1 cellular context compared by ENCODE assay signal in the genomic region with DNA sequence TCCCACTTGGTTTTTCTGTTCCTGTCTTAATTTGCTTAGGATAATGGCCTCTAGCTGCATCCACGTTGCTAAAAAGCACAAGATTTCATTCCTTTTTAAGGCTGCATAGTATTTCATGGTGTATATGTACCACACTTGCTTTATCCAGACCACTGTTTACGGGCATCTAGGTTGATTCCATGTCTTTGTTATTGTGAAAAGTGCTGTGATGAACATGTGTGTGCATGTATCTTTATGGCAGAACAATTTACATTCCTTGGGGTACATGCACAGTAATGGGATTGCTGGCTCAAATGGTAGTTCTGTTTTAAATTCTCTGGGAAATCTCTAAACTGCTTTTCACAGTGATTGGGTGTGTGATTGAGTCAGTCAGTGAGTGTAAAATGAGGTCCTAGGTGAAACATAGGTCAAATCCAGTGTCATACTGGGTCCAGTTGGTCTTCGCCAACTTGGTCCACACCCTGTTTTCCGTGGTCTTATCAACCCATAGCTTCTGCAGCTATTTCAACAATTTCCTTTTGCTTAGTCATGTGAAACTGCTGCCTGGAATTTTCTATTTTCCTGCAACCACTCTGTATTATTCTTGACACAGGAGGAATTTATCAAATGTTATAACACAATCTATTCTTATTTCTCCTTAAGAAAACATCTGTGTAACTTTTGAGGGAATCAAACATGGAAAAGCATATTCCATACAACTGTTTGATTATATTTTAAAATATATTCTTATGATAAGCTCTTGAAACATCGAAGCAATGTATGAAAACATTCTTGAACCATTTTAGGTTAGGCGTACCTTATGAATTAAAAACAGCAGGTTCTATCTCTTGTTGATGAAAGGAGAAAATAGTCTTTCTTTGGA.
TF ChIP-seq lines count a peak whose summit lies in the region.

No MANE protein-coding gene starts in this region.

TF ChIP-seq in K562, 482 proteins besides CTCF, POLR2A, EP300 and RAD21 (continued from another document and continues in another):
- TF ChIP-seq FOXO4 (CRISPR knock-in tag; IDR thresholded peaks at IDR 0.05) (no peak), SAFB (IDR thresholded peaks at IDR 0.05; ENCODE audit: borderline replicate concordance, low read depth, low read length) (no peak), ZKSCAN1 (IDR thresholded peaks at IDR 0.05; ENCODE audit: low read depth, low read length) (no peak), EP400 (IDR thresholded peaks at IDR 0.05) (0 out of 2 replicates have a peak, but pooled peaks have one; percentile 43), KAT8 (IDR thresholded peaks at IDR 0.05; ENCODE audit: low read depth) (no peak), NCOR1 (IDR thresholded peaks at IDR 0.05) (peak; percentile 91), HMG20A (CRISPR knock-in tag; conservative IDR thresholded peaks at IDR 0.05) (peak; percentile 67; the same call in 1 of the 2 replicates), PHB (CRISPR knock-in tag; IDR thresholded peaks at IDR 0.05) (no peak), MCM5 (IDR thresholded peaks at IDR 0.05; ENCODE audit: low read depth) (no peak), ZNF143 (CRISPR knock-in tag; IDR thresholded peaks at IDR 0.05) (no peak), RNF2 (IDR thresholded peaks at IDR 0.05) (peak; percentile 94), BRD4 (IDR thresholded peaks at IDR 0.05) (no peak), KDM5B (IDR thresholded peaks at IDR 0.05; ENCODE audit: insufficient replicate concordance, low read depth, low read length) (no peak), STAT5A (IDR thresholded peaks at IDR 0.05; ENCODE audit: borderline replicate concordance, low read length) (peak; percentile 76; the same call in 1 of the 2 replicates), HCFC1 (IDR thresholded peaks at IDR 0.05; ENCODE audit: low read depth, low read length) (no peak), ZNF707 (CRISPR knock-in tag; conservative IDR thresholded peaks at IDR 0.05) (no peak), GTF2F1 (IDR thresholded peaks at IDR 0.05; ENCODE audit: low read depth, low read length) (no peak), CTBP1 (IDR thresholded peaks at IDR 0.05; ENCODE audit: borderline replicate concordance) (peak; percentile 82; the same call in 1 of the 2 replicates), ZNF41 (CRISPR knock-in tag; conservative IDR thresholded peaks at IDR 0.05) (no peak), ZNF23 (CRISPR knock-in tag; IDR thresholded peaks at IDR 0.05) (no peak), DNMT1 (IDR thresholded peaks at IDR 0.05) (no peak), ETS2 (tag; IDR thresholded peaks at IDR 0.05; ENCODE audit: borderline replicate concordance, poor library complexity, severe bottlenecking) (no peak), GATAD2B (IDR thresholded peaks at IDR 0.05; ENCODE audit: borderline replicate concordance) (peak; percentile 83; the same call in 1 of the 2 replicates), NFE2L1 (tag; IDR thresholded peaks at IDR 0.05; ENCODE audit: borderline replicate concordance, low read depth) (0 out of 2 replicates have a peak, but pooled peaks have one; percentile 60), GTF3C2 (IDR thresholded peaks at IDR 0.05; ENCODE audit: borderline replicate concordance, extremely low read depth, insufficient read length) (no peak), C11orf30 (IDR thresholded peaks at IDR 0.05; ENCODE audit: low read depth) (peak; percentile 96), ZNF583 (CRISPR knock-in tag; IDR thresholded peaks at IDR 0.05) (no peak), ZSCAN32 (CRISPR knock-in tag; IDR thresholded peaks at IDR 0.05) (no peak), NBN (IDR thresholded peaks at IDR 0.05; ENCODE audit: low read depth) (0 out of 2 replicates have a peak, but pooled peaks have one; percentile 64), ZKSCAN8 (CRISPR knock-in tag; IDR thresholded peaks at IDR 0.05) (peak; percentile 78), DLX4 (CRISPR knock-in tag; IDR thresholded peaks at IDR 0.05) (no peak), MAFG (tag; conservative IDR thresholded peaks at IDR 0.05) (peak; percentile 97)
- TF ChIP-seq, protein P1, sequence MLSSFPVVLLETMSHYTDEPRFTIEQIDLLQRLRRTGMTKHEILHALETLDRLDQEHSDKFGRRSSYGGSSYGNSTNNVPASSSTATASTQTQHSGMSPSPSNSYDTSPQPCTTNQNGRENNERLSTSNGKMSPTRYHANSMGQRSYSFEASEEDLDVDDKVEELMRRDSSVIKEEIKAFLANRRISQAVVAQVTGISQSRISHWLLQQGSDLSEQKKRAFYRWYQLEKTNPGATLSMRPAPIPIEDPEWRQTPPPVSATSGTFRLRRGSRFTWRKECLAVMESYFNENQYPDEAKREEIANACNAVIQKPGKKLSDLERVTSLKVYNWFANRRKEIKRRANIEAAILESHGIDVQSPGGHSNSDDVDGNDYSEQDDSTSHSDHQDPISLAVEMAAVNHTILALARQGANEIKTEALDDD (IDR thresholded peaks at IDR 0.05): peak; percentile 83
- TF ChIP-seq, protein P2, sequence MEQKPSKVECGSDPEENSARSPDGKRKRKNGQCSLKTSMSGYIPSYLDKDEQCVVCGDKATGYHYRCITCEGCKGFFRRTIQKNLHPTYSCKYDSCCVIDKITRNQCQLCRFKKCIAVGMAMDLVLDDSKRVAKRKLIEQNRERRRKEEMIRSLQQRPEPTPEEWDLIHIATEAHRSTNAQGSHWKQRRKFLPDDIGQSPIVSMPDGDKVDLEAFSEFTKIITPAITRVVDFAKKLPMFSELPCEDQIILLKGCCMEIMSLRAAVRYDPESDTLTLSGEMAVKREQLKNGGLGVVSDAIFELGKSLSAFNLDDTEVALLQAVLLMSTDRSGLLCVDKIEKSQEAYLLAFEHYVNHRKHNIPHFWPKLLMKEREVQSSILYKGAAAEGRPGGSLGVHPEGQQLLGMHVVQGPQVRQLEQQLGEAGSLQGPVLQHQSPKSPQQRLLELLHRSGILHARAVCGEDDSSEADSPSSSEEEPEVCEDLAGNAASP (IDR thresholded peaks at IDR 0.05): no peak
- TF ChIP-seq, protein P3, sequence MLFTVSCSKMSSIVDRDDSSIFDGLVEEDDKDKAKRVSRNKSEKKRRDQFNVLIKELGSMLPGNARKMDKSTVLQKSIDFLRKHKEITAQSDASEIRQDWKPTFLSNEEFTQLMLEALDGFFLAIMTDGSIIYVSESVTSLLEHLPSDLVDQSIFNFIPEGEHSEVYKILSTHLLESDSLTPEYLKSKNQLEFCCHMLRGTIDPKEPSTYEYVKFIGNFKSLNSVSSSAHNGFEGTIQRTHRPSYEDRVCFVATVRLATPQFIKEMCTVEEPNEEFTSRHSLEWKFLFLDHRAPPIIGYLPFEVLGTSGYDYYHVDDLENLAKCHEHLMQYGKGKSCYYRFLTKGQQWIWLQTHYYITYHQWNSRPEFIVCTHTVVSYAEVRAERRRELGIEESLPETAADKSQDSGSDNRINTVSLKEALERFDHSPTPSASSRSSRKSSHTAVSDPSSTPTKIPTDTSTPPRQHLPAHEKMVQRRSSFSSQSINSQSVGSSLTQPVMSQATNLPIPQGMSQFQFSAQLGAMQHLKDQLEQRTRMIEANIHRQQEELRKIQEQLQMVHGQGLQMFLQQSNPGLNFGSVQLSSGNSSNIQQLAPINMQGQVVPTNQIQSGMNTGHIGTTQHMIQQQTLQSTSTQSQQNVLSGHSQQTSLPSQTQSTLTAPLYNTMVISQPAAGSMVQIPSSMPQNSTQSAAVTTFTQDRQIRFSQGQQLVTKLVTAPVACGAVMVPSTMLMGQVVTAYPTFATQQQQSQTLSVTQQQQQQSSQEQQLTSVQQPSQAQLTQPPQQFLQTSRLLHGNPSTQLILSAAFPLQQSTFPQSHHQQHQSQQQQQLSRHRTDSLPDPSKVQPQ (CRISPR knock-in tag; IDR thresholded peaks at IDR 0.05; ENCODE audit: borderline replicate concordance): no peak
- TF ChIP-seq, protein P4, sequence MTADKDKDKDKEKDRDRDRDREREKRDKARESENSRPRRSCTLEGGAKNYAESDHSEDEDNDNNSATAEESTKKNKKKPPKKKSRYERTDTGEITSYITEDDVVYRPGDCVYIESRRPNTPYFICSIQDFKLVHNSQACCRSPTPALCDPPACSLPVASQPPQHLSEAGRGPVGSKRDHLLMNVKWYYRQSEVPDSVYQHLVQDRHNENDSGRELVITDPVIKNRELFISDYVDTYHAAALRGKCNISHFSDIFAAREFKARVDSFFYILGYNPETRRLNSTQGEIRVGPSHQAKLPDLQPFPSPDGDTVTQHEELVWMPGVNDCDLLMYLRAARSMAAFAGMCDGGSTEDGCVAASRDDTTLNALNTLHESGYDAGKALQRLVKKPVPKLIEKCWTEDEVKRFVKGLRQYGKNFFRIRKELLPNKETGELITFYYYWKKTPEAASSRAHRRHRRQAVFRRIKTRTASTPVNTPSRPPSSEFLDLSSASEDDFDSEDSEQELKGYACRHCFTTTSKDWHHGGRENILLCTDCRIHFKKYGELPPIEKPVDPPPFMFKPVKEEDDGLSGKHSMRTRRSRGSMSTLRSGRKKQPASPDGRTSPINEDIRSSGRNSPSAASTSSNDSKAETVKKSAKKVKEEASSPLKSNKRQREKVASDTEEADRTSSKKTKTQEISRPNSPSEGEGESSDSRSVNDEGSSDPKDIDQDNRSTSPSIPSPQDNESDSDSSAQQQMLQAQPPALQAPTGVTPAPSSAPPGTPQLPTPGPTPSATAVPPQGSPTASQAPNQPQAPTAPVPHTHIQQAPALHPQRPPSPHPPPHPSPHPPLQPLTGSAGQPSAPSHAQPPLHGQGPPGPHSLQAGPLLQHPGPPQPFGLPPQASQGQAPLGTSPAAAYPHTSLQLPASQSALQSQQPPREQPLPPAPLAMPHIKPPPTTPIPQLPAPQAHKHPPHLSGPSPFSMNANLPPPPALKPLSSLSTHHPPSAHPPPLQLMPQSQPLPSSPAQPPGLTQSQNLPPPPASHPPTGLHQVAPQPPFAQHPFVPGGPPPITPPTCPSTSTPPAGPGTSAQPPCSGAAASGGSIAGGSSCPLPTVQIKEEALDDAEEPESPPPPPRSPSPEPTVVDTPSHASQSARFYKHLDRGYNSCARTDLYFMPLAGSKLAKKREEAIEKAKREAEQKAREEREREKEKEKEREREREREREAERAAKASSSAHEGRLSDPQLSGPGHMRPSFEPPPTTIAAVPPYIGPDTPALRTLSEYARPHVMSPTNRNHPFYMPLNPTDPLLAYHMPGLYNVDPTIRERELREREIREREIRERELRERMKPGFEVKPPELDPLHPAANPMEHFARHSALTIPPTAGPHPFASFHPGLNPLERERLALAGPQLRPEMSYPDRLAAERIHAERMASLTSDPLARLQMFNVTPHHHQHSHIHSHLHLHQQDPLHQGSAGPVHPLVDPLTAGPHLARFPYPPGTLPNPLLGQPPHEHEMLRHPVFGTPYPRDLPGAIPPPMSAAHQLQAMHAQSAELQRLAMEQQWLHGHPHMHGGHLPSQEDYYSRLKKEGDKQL (CRISPR knock-in tag; IDR thresholded peaks at IDR 0.05; ENCODE audit: borderline replicate concordance): no peak
